Comparison of ENCODE assay signal across 8 cellular contexts in the genomic region with DNA sequence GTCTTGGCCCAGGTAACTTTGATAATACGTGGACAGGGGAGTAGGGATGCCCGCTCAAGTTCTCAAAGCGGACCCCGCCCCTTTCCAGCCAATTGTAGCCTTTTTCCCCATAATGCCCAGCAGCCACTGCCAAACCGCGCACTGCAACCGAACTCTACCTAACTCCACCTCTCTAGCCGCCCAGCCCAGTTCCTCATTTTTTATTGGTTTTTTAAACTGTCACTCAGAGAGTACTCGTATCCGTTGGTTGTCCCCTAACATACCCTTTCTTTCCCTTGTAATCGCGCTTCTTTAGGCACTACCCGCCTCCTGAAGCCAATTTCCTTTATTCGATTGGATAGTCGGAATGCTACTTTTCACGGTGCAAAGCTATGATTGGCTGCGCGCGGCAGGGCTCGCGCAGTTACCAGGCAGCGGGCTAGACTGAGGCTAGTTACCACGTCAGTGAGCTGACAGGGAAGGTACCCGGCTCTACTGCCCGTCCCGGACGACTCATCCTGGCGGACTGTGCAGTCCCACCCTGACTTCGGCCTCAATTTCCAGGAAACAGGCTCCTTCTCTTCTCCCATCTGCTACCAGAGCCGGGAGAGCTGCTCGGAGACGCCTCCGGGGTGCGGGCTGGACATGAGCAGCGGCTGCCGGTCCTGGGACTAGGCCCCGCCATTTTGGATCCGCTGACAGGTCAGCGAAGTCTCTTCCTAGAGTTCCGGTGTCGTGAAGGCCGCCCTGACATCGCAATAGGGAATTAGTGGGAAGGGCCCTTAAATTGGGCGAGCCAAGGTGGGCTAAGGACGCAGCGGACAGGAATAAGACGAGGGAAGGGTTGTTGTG. TPM values are rescaled to one million over a fixed set of nuclear protein-coding genes. Genes with fewer than 3 reads are reported as not detected.
DNase-seq lines count a peak whose midpoint lies in the region; ATAC-seq, FAIRE-seq and TF ChIP-seq lines count a peak whose summit lies in the region.

A gene with protein sequence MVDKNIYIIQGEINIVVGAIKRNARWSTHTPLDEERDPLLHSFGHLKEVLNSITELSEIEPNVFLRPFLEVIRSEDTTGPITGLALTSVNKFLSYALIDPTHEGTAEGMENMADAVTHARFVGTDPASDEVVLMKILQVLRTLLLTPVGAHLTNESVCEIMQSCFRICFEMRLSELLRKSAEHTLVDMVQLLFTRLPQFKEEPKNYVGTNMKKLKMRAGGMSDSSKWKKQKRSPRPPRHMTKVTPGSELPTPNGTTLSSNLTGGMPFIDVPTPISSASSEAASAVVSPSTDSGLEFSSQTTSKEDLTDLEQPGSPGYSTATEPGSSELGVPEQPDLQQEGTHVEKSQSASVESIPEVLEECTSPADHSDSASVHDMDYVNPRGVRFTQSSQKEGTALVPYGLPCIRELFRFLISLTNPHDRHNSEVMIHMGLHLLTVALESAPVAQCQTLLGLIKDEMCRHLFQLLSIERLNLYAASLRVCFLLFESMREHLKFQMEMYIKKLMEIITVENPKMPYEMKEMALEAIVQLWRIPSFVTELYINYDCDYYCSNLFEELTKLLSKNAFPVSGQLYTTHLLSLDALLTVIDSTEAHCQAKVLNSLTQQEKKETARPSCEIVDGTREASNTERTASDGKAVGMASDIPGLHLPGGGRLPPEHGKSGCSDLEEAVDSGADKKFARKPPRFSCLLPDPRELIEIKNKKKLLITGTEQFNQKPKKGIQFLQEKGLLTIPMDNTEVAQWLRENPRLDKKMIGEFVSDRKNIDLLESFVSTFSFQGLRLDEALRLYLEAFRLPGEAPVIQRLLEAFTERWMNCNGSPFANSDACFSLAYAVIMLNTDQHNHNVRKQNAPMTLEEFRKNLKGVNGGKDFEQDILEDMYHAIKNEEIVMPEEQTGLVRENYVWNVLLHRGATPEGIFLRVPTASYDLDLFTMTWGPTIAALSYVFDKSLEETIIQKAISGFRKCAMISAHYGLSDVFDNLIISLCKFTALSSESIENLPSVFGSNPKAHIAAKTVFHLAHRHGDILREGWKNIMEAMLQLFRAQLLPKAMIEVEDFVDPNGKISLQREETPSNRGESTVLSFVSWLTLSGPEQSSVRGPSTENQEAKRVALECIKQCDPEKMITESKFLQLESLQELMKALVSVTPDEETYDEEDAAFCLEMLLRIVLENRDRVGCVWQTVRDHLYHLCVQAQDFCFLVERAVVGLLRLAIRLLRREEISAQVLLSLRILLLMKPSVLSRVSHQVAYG (N-terminal part only) (plus strand): TSS at position 432 of the 831 bp plus-strand sequence. CDS start 13,407 bp downstream, outside the sequence.

- H3K9me3 ChIP-seq in OCI-LY3 (ENCODE audit: insufficient read depth, low read length) (no peaks in the 10 kb centered on the region), mesodermal cell (ENCODE audit: control insufficient read depth, low read length) (no peaks in the 10 kb centered on the region)

- H3K27ac ChIP-seq in OCI-LY3 (ENCODE audit: low read length) (peak within 1 kb of the TSS; percentile 63), mesodermal cell (ENCODE audit: low read depth, low read length, severe bottlenecking) (peak within 1 kb of the TSS; percentile 90)

- DNase-seq in D341Med (ENCODE audit: low spot score) (peak; percentile 87), HuH-7 (ENCODE audit: low spot score) (peak; percentile 99)
- peak; percentile 91 for DNase-seq in activated CD8-positive, alpha-beta memory T cell treated with anti-CD3 and anti-CD28 coated beads, Interleukin-2, amount 50 U/mL, for 48 hours
- DNase-seq in stimulated activated CD8-positive, alpha-beta memory T cell treated with anti-CD3 and anti-CD28 coated beads, Interleukin-15, amount 100 ng/mL, for 4 hours (ENCODE audit: low read depth in 2 of 2) = peak; percentile 74 to 82

- peak within 1 kb of the TSS; percentile 99 for H3K4me2 ChIP-seq in OCI-LY3 (ENCODE audit: low read length)

- H4K20me1 ChIP-seq in OCI-LY3 (ENCODE audit: insufficient read depth, low read length) = peaks cover 16% of the 10 kb centered on the region

- H3K4me1 ChIP-seq in OCI-LY3 (ENCODE audit: low read length) (peaks cover 19% of the 10 kb centered on the region), mesodermal cell (ENCODE audit: control insufficient read depth, insufficient read depth, low read length, poor library complexity, severe bottlenecking) (peaks cover 18% of the 10 kb centered on the region)

- peak within 1 kb of the TSS; percentile 88 for H3K9ac ChIP-seq in OCI-LY3 (ENCODE audit: low read length)

- peak within 1 kb of the TSS; percentile 98 for H3K4me3 ChIP-seq in OCI-LY3 (ENCODE audit: low read length)
- peak within 1 kb of the TSS; percentile 90 for H3K4me3 ChIP-seq in mesodermal cell (ENCODE audit: extremely low read depth, insufficient read depth, low read length, poor library complexity, severe bottlenecking)

- FAIRE-seq in endometrium (lab: Jason Lieb, UNC) = peak; percentile 99

- 1% methylated on average over 45 to 47 of the region's 47 CpGs for WGBS in mesodermal cell (ENCODE audit: insufficient coverage in 2 of 2), 2 experiments

- no peak for TF ChIP-seq CTCF in OCI-LY3 (IDR thresholded peaks at IDR 0.05; ENCODE audit: low read depth, low read length)

- H3K27me3 ChIP-seq in OCI-LY3 (ENCODE audit: low read depth, low read length) = no peaks in the 10 kb centered on the region

- H2AFZ ChIP-seq in OCI-LY3 (ENCODE audit: low read depth, low read length) = peak within 1 kb of the TSS; percentile 97

- ATAC-seq in GM21515 (IDR thresholded peaks at IDR 0.05; ENCODE audit: unreplicated experiment) = peak; percentile 89

- H3K36me3 ChIP-seq in OCI-LY3 (replicated peaks; ENCODE audit: low read depth, low read length) (peaks cover 4% of the 10 kb centered on the region), mesodermal cell (ENCODE audit: control insufficient read depth, insufficient read depth, low read length) (peaks cover 26% of the 10 kb centered on the region)

- peaks cover 49% of the 10 kb centered on the region for H3K79me2 ChIP-seq in OCI-LY3 (ENCODE audit: low read length)

RNA-seq across cellular contexts. Expression of the gene that starts here (rescaled TPM):
- polyA plus RNA-seq in mesodermal cell (2013, experiment 1 of 2) = 48.0 TPM
- polyA plus RNA-seq in mesodermal cell (2013, experiment 2 of 2) = 45.4 TPM

Comparison
In these comparisons a context has a peak if more than half of its experiments do, and no peak if none do; other contexts are left out.
1. Peak in every context shown above with its lines: DNase-seq, ATAC-seq, H3K4me3 ChIP-seq and H3K27ac ChIP-seq.